ENCODE assay signal across 10 cellular contexts in genomic region chr2:176817061-176817565, GRCh38.
DNase-seq lines count a peak whose midpoint lies in the region; ATAC-seq and TF ChIP-seq lines count a peak whose summit lies in the region.
"Had no signal": no experiment of that assay in that cellular context is flagged by ENCODE, and none has a peak within 500 bp of the region (broad histone marks: within the 10 kb centered on the region; RNA-seq: fewer than 3 reads in every experiment).

No MANE protein-coding gene starts in this region.

- no peak overlapping the region for H3K4me3 Mint-ChIP-seq in activated CD8-positive, alpha-beta memory T cell treated with anti-CD3 and anti-CD28 coated beads, Interleukin-2, amount 10 ng/mL, durations not matched to agents 7 days and 5 days
- H3K4me3 Mint-ChIP-seq in naive thymus-derived CD8-positive, alpha-beta T cell = peak overlapping the region; percentile 28 to 85 (median 70)

- H2AFZ ChIP-seq in KMS-11 (ENCODE audit: low read depth) = no peak overlapping the region

- H3K4me2 ChIP-seq in KMS-11 = no peak overlapping the region

- H3K36me3 ChIP-seq in KMS-11 (ENCODE audit: insufficient read depth) (no peaks in the 10 kb centered on the region), right atrium auricular region (no peaks in the 10 kb centered on the region)

- H3K9me3 Mint-ChIP-seq in activated CD8-positive, alpha-beta memory T cell treated with anti-CD3 and anti-CD28 coated beads, Interleukin-2, amount 10 ng/mL, durations not matched to agents 7 days and 5 days (ENCODE audit: low read depth) = no peaks in the 10 kb centered on the region
- no peaks in the 10 kb centered on the region for H3K9me3 Mint-ChIP-seq in naive thymus-derived CD8-positive, alpha-beta T cell

- peak overlapping the region; percentile 51 for H3K27ac Mint-ChIP-seq in activated CD8-positive, alpha-beta memory T cell treated with anti-CD3 and anti-CD28 coated beads, Interleukin-2, amount 10 ng/mL, durations not matched to agents 7 days and 5 days
- peak overlapping the region; percentile 71 to 96 (median 92) for H3K27ac Mint-ChIP-seq in naive thymus-derived CD8-positive, alpha-beta T cell

- H3K27ac ChIP-seq in KMS-11 = no peak overlapping the region
- no peak overlapping the region for H3K27ac ChIP-seq in right atrium auricular region
- H3K27ac ChIP-seq: 22Rv1 had no signal

- no peak overlapping the region for H3K9ac ChIP-seq in KMS-11

- H3K4me1 ChIP-seq in KMS-11 (ENCODE audit: low read depth, poor library complexity, severe bottlenecking) (peaks cover 18% of the 10 kb centered on the region), right atrium auricular region (peaks cover 0 to 6% of the 10 kb centered on the region in 2 donors)

- ATAC-seq in activated CD8-positive, alpha-beta memory T cell treated with anti-CD3 and anti-CD28 coated beads, Interleukin-2, amount 10 ng/mL, durations not matched to agents 7 days and 5 days = peak; percentile 74
- ATAC-seq in naive thymus-derived CD8-positive, alpha-beta T cell = peak; percentile 85 to 89

- TF ChIP-seq CTCF in KMS-11 (conservative IDR thresholded peaks at IDR 0.05; ENCODE audit: low read depth, low read length) (peak; percentile 47; the same call in 1 of the 2 replicates), right atrium auricular region (IDR thresholded peaks at IDR 0.05) (no peak)

- no peak overlapping the region for H3K4me3 ChIP-seq in KMS-11 (IDR thresholded peaks at IDR 0.05; ENCODE audit: insufficient read depth, low read depth, low read length)
- no peak overlapping the region for H3K4me3 ChIP-seq in right atrium auricular region

- H4K20me1 ChIP-seq in KMS-11 (ENCODE audit: insufficient read depth) = no peaks in the 10 kb centered on the region

- no peaks in the 10 kb centered on the region for H3K79me2 ChIP-seq in KMS-11 (ENCODE audit: insufficient read depth, low read depth)

- no peaks in the 10 kb centered on the region for H3K27me3 Mint-ChIP-seq in activated CD8-positive, alpha-beta memory T cell treated with anti-CD3 and anti-CD28 coated beads, Interleukin-2, amount 10 ng/mL, durations not matched to agents 7 days and 5 days
- no peaks in the 10 kb centered on the region for H3K27me3 Mint-ChIP-seq in naive thymus-derived CD8-positive, alpha-beta T cell

- CTCF ChIA-PET in activated CD8-positive, alpha-beta memory T cell treated with anti-CD3 and anti-CD28 coated beads, Interleukin-2, amount 10 ng/mL, durations not matched to agents 7 days and 5 days (lab: Charles Lee) = interaction anchor here (0.7 to 5.3 kb wide), 15 partner anchors 9 to 691 kb away, joined by 3 to 33 read pairs (median 4); no protein-coding TSS in a partner anchor

- peaks cover 47% of the 10 kb centered on the region for H3K4me1 Mint-ChIP-seq in activated CD8-positive, alpha-beta memory T cell treated with anti-CD3 and anti-CD28 coated beads, Interleukin-2, amount 10 ng/mL, durations not matched to agents 7 days and 5 days
- H3K4me1 Mint-ChIP-seq in naive thymus-derived CD8-positive, alpha-beta T cell = peaks cover 24 to 68% (median 51%) of the 10 kb centered on the region in 4 donors

- peaks cover 2% of the 10 kb centered on the region for H3K36me3 Mint-ChIP-seq in activated CD8-positive, alpha-beta memory T cell treated with anti-CD3 and anti-CD28 coated beads, Interleukin-2, amount 10 ng/mL, durations not matched to agents 7 days and 5 days
- peaks cover 0 to 2% (median 0%) of the 10 kb centered on the region in 3 donors for H3K36me3 Mint-ChIP-seq in naive thymus-derived CD8-positive, alpha-beta T cell

- no peaks in the 10 kb centered on the region for H3K9me3 ChIP-seq in right atrium auricular region

- POLR2A ChIA-PET in naive thymus-derived CD8-positive, alpha-beta T cell (lab: Charles Lee) = interaction anchor here (0.5 to 1.1 kb wide), 4 partner anchors 9 to 554 kb away, joined by 3 to 7 read pairs (median 5); no protein-coding TSS in a partner anchor

- H3K27me3 ChIP-seq in KMS-11 (ENCODE audit: insufficient read depth, low read depth) (no peaks in the 10 kb centered on the region), right atrium auricular region (no peaks in the 10 kb centered on the region)

- DNase-seq in DMS 273 (lab: John Stamatoyannopoulos, UW; ENCODE audit: unreplicated experiment) = peak; percentile 35
- DNase-seq in DMS 273 treated with DMSO at 0.1 percent for 48 hours (lab: John Stamatoyannopoulos, UW) = no peak
- peak; percentile 65 for DNase-seq in activated CD8-positive, alpha-beta memory T cell treated with anti-CD3 and anti-CD28 coated beads, Interleukin-2, amount 10 ng/mL, durations not matched to agents 7 days and 5 days
- peak in 7 of 10 donors; percentile 9 to 62 (median 37) for DNase-seq in naive thymus-derived CD8-positive, alpha-beta T cell
- DNase-seq in NCI-H345 treated with DMSO at 0.1 percent for 48 hours (lab: John Stamatoyannopoulos, UW; ENCODE audit: unreplicated experiment) = no peak
- DNase-seq in activated CD4-positive, CD25-positive, alpha-beta regulatory T cell treated with anti-CD3 and anti-CD28 coated beads, Interleukin-2, amount 50 U/mL, for 72 hours = no peak
- DNase-seq in right atrium auricular region (ENCODE audit: low spot score) = no peak
- DNase-seq: stimulated activated CD4-positive, alpha-beta T cell treated with anti-CD3 and anti-CD28 coated beads, Interleukin-4, amount 100 ng/mL, for 4 hours had no signal

Comparison
In these comparisons a context has a peak if more than half of its experiments do, and no peak if none do; other contexts are left out.
1. DNase-seq: peak in DMS 273 (single experiment), activated CD8-positive, alpha-beta memory T cell treated with anti-CD3 and anti-CD28 coated beads, Interleukin-2, amount 10 ng/mL, durations not matched to agents 7 days and 5 days (single experiment) and naive thymus-derived CD8-positive, alpha-beta T cell (7 of 10); none in DMS 273 treated with DMSO at 0.1 percent for 48 hours (single experiment), NCI-H345 treated with DMSO at 0.1 percent for 48 hours (single experiment), activated CD4-positive, CD25-positive, alpha-beta regulatory T cell treated with anti-CD3 and anti-CD28 coated beads, Interleukin-2, amount 50 U/mL, for 72 hours (single experiment) and right atrium auricular region (single experiment).